ENCODE assay signal across 8 cellular contexts in genomic region chr2:8679827-8680731, GRCh38. TPM values are rescaled to one million over a fixed set of nuclear protein-coding genes. Genes with fewer than 3 reads are reported as not detected.
DNase-seq lines count a peak whose midpoint lies in the region; ATAC-seq, FAIRE-seq and TF ChIP-seq lines count a peak whose summit lies in the region.

No MANE protein-coding gene starts in this region.

- H3K36me3 ChIP-seq in Karpas-422 (ENCODE audit: insufficient read depth, low read length): no peaks in the 10 kb centered on the region
- no peaks in the 10 kb centered on the region for H3K36me3 ChIP-seq in neuronal stem cell (replicated peaks in 1 of 2; ENCODE audit: control insufficient read depth in 2 of 2, insufficient read depth in 2 of 2, low read length in 2 of 2)

- H3K27me3 Mint-ChIP-seq in T-helper 2 cell treated with Interferon-gamma antibody and Interleukin-4, amounts not matched to agents 5 μg/mL and 100 μg/mL, for 36 hours (ENCODE audit: low read depth): peaks cover 27% of the 10 kb centered on the region

- no peaks in the 10 kb centered on the region; the same call in 1 of the 2 replicates for H4K20me1 ChIP-seq in Karpas-422 (ENCODE audit: insufficient read depth, low read depth, low read length)

- no peak overlapping the region for H3K4me3 ChIP-seq in Karpas-422 (ENCODE audit: low read length)
- H3K4me3 ChIP-seq in fibroblast of mammary gland (ENCODE audit: control insufficient read depth, low read depth, low read length): peak overlapping the region; percentile 44
- H3K4me3 ChIP-seq in neuronal stem cell (ENCODE audit: low read length in 2 of 2): peak overlapping the region in 1 of 2 donors; percentile 58

- no peak overlapping the region for H3K14ac ChIP-seq in neuronal stem cell (ENCODE audit: low read length)

- H3K27me3 ChIP-seq in Karpas-422 (ENCODE audit: low read length): peaks cover 5% of the 10 kb centered on the region; the same call in 1 of the 2 replicates
- H3K27me3 ChIP-seq in neuronal stem cell (ENCODE audit: control insufficient read depth in 3 of 3, insufficient read depth in 3 of 3, low read depth in 1 of 3, low read length in 3 of 3): peaks cover 0 to 15% (median 4%) of the 10 kb centered on the region in 3 experiments

- peak overlapping the region; percentile 15 for H3K18ac ChIP-seq in neuronal stem cell (ENCODE audit: low read length)

- no peak overlapping the region for H3K23ac ChIP-seq in neuronal stem cell (ENCODE audit: low read depth, low read length, poor library complexity)

- ATAC-seq in GM19467 (IDR thresholded peaks at IDR 0.05; ENCODE audit: unreplicated experiment): no peak
- ATAC-seq in GM21576 (IDR thresholded peaks at IDR 0.05; ENCODE audit: unreplicated experiment): no peak

- no CpG with 5 or more reads among the region's 19 CpGs for WGBS in neuronal stem cell (ENCODE audit: extremely low coverage in 2 of 2, insufficient read length in 2 of 2, insufficient replicate concordance in 1 of 2), 2 donors

- H3K9me3 ChIP-seq in Karpas-422 (ENCODE audit: low read length) (no peaks in the 10 kb centered on the region), neuronal stem cell (replicated peaks in 1 of 2; ENCODE audit: control insufficient read depth in 2 of 2, insufficient read depth in 1 of 2, low read depth in 1 of 2, low read length in 2 of 2) (peaks cover 6 to 9% of the 10 kb centered on the region in 2 donors)

- no peak overlapping the region for H2BK15ac ChIP-seq in neuronal stem cell (ENCODE audit: low read length)

- H2BK5ac ChIP-seq in neuronal stem cell (ENCODE audit: low read length): no peak overlapping the region

- H3K4me1 Mint-ChIP-seq in T-helper 2 cell treated with Interferon-gamma antibody and Interleukin-4, amounts not matched to agents 5 μg/mL and 100 μg/mL, for 36 hours (ENCODE audit: low read depth): peaks cover 34% of the 10 kb centered on the region

- H3K79me2 ChIP-seq in Karpas-422 (ENCODE audit: low read length): no peaks in the 10 kb centered on the region

- H2BK120ac ChIP-seq in neuronal stem cell (ENCODE audit: low read depth, low read length): no peak overlapping the region

- H3K27ac Mint-ChIP-seq in T-helper 2 cell treated with Interferon-gamma antibody and Interleukin-4, amounts not matched to agents 5 μg/mL and 100 μg/mL, for 36 hours: peak overlapping the region; percentile 94

- no peaks in the 10 kb centered on the region for H3K9me2 ChIP-seq in Karpas-422 (replicated peaks; ENCODE audit: insufficient read depth, low read length)

- H4K8ac ChIP-seq in neuronal stem cell (ENCODE audit: low read depth, low read length): no peak overlapping the region

- H3K4ac ChIP-seq in neuronal stem cell (ENCODE audit: low read length): no peak overlapping the region

- peaks cover 31% of the 10 kb centered on the region for H3K36me3 Mint-ChIP-seq in T-helper 2 cell treated with Interferon-gamma antibody and Interleukin-4, amounts not matched to agents 5 μg/mL and 100 μg/mL, for 36 hours (ENCODE audit: low read depth)

- DNase-seq in COLO668 (lab: John Stamatoyannopoulos, UW; ENCODE audit: unreplicated experiment) (peak; percentile 84), Karpas-422 (peak; percentile 42), fibroblast of mammary gland (ENCODE audit: low read depth) (peak; percentile 70), neuronal stem cell (ENCODE audit: low spot score) (peak; percentile 26), frontal cortex (ENCODE audit: low spot score in 2 of 2) (no peak)
- no peak for DNase-seq in T-helper 2 cell treated with Interferon-gamma antibody and Interleukin-4, amounts not matched to agents 5 μg/mL and 100 μg/mL, for 36 hours (ENCODE audit: low spot score)

- H3K4me2 ChIP-seq in Karpas-422 (ENCODE audit: low read depth, low read length, poor library complexity, severe bottlenecking): peak overlapping the region; percentile 94
- H3K4me2 ChIP-seq in neuronal stem cell (ENCODE audit: insufficient read depth, low read length, poor library complexity, severe bottlenecking): peak overlapping the region; percentile 63

- H2AFZ ChIP-seq in Karpas-422 (ENCODE audit: low read length): no peak overlapping the region
- peak overlapping the region; percentile 91 for H2AFZ ChIP-seq in neuronal stem cell (ENCODE audit: low read length)

- H3K27ac ChIP-seq in Karpas-422 (ENCODE audit: low read length) (peak overlapping the region; percentile 80), neuronal stem cell (replicated peaks; ENCODE audit: low read length) (peak overlapping the region; percentile 16)

- peaks cover 2% of the 10 kb centered on the region for H3K79me1 ChIP-seq in neuronal stem cell (ENCODE audit: low read depth, low read length)

- H3K4me1 ChIP-seq in Karpas-422 (ENCODE audit: low read length) (peaks cover 55% of the 10 kb centered on the region), neuronal stem cell (ENCODE audit: control insufficient read depth in 2 of 2, insufficient read depth in 1 of 2, low read depth in 1 of 2, low read length in 2 of 2) (peaks cover 18 to 33% of the 10 kb centered on the region in 2 donors)

- no peak for TF ChIP-seq CTCF in fibroblast of mammary gland (conservative IDR thresholded peaks at IDR 0.05; ENCODE audit: control insufficient read depth, insufficient read depth, low read depth, low read length)

- FAIRE-seq in frontal cortex (lab: Jason Lieb, UNC): no peak

- no peaks in the 10 kb centered on the region for H3K9me3 Mint-ChIP-seq in T-helper 2 cell treated with Interferon-gamma antibody and Interleukin-4, amounts not matched to agents 5 μg/mL and 100 μg/mL, for 36 hours

- H4K91ac ChIP-seq in neuronal stem cell (ENCODE audit: low read depth, low read length, poor library complexity): no peak overlapping the region

- no peak overlapping the region for H2BK12ac ChIP-seq in neuronal stem cell (ENCODE audit: low read length)

- H3K9ac ChIP-seq in Karpas-422 (ENCODE audit: low read length): no peak overlapping the region; the same call in 1 of the 2 replicates
- peak overlapping the region; percentile 17 for H3K9ac ChIP-seq in neuronal stem cell (ENCODE audit: low read depth, low read length, poor library complexity)

- H2AK5ac ChIP-seq in neuronal stem cell (ENCODE audit: low read depth, low read length): no peak overlapping the region

- peak overlapping the region; percentile 94 for H3K4me3 Mint-ChIP-seq in T-helper 2 cell treated with Interferon-gamma antibody and Interleukin-4, amounts not matched to agents 5 μg/mL and 100 μg/mL, for 36 hours

RNA-seq across cellular contexts. Expression of gene ID2, which starts 1.8 kb away (rescaled TPM):
- total RNA-seq in Karpas-422 (2014; rRNA removed; shearing (Covaris generic); ENCODE audit: low replicate concordance): 33.9 and 57.6 TPM in 2 replicates
- 252 TPM for polyA plus RNA-seq in neuronal stem cell (2013, experiment 1 of 2)
- 263 TPM for polyA plus RNA-seq in neuronal stem cell (2013, experiment 2 of 2)
- 151 TPM for total RNA-seq in frontal cortex

Comparison
In these comparisons a context has a peak if more than half of its experiments do, and no peak if none do; other contexts are left out.
1. DNase-seq: peak in COLO668 (single experiment), Karpas-422 (single experiment), fibroblast of mammary gland (single experiment) and neuronal stem cell (single experiment); none in T-helper 2 cell treated with Interferon-gamma antibody and Interleukin-4, amounts not matched to agents 5 μg/mL and 100 μg/mL, for 36 hours (single experiment) and frontal cortex (0 of 2).